Comparison of ENCODE assay signal across 25 cellular contexts in the genomic region with DNA sequence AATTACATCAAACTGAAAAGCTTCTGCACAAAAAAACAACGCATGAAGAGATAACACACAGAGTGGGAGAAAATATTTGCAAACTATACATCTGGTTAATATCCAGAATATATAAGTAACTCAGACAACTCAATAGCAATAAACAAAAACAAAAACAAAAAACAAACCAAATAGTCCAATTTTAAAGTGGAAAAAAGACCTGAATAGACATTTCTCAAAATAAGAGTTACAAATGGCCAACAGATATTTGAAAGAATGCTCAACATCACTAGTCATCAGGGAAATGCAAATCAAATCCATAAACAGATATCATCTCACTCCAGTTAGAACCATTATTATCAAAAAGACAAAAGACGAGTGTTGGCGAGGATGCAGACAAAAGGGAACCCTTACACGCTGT. TPM values are rescaled to one million over a fixed set of nuclear protein-coding genes. Genes with fewer than 3 reads are reported as not detected.
DNase-seq lines count a peak whose midpoint lies in the region; ATAC-seq, FAIRE-seq and TF ChIP-seq lines count a peak whose summit lies in the region.
"Had no signal": no experiment of that assay in that cellular context is flagged by ENCODE, and none has a peak within 500 bp of the region (broad histone marks: within the 10 kb centered on the region; RNA-seq: fewer than 3 reads in every experiment).

No MANE protein-coding gene starts in this region.

- H3K27me3 ChIP-seq in breast epithelium: no peaks in the 10 kb centered on the region
- H3K27me3 ChIP-seq in mammary epithelial cell (ENCODE audit: insufficient read depth, low read length): no peaks in the 10 kb centered on the region
- H3K27me3 ChIP-seq in pancreas: no peaks in the 10 kb centered on the region
- H3K27me3 ChIP-seq: BE2C; BLaER1 treated with 17β-estradiol and CSF1 and Interleukin-3, amounts not matched to agents 10 nM and 100 nM had no signal

- BruUV-seq in MCF 10A (replicated peaks; lab: Mats Ljungman, UMichigan) (no TSS peak), mammary epithelial cell (replicated peaks; lab: Mats Ljungman, UMichigan) (no TSS peak)

- H4K20me1 ChIP-seq in mammary epithelial cell (ENCODE audit: insufficient read depth, low read length): no peaks in the 10 kb centered on the region
- H4K20me1 ChIP-seq: BLaER1 treated with 17β-estradiol and CSF1 and Interleukin-3, amounts not matched to agents 10 nM and 100 nM had no signal

- H2AFZ ChIP-seq in mammary epithelial cell (ENCODE audit: low read depth, low read length): peak overlapping the region; percentile 11

- TF ChIP-seq POLR2A in breast epithelium (IDR thresholded peaks at IDR 0.05): no peak

- no peak overlapping the region for H3K4me3 Mint-ChIP-seq in MCF 10A (ENCODE audit: unreplicated experiment)
- no peak overlapping the region for H3K4me3 Mint-ChIP-seq in activated T-helper 1 cell treated with anti-CD3 and anti-CD28 coated beads, Interleukin-12 subunit alpha, Interleukin-12 subunit beta, Interleukin-2, Interleukin-4 antibody, amounts not matched to agents 30 ng/mL and 10 ng/mL and 1 ng/mL, durations not matched to agents 14 hours and 24 hours and 36 hours
- H3K4me3 Mint-ChIP-seq: CD14-positive monocyte; CD4-positive, alpha-beta T cell; HFFc6 had no signal

- H3K79me2 ChIP-seq in mammary epithelial cell (ENCODE audit: insufficient read depth, low read length): no peaks in the 10 kb centered on the region

- POLR2A ChIA-PET in MCF 10A (lab: Yijun Ruan, JAX): interaction anchor here (0.7 to 1.4 kb wide), 4 partner anchors 9 to 53 kb away, joined by 3 to 9 read pairs (median 6); no protein-coding TSS in a partner anchor
- POLR2A ChIA-PET in RWPE1 (lab: Yijun Ruan, JAX; ENCODE audit: low non-redundant PET): no interaction called here

- H3K27me3 Mint-ChIP-seq in MCF 10A (ENCODE audit: insufficient read depth, unreplicated experiment): no peaks in the 10 kb centered on the region
- no peaks in the 10 kb centered on the region for H3K27me3 Mint-ChIP-seq in activated T-helper 1 cell treated with anti-CD3 and anti-CD28 coated beads, Interleukin-12 subunit alpha, Interleukin-12 subunit beta, Interleukin-2, Interleukin-4 antibody, amounts not matched to agents 30 ng/mL and 10 ng/mL and 1 ng/mL, durations not matched to agents 14 hours and 24 hours and 36 hours (ENCODE audit: insufficient read depth)
- H3K27me3 Mint-ChIP-seq: CD4-positive, alpha-beta T cell; CD8-positive, alpha-beta memory T cell had no signal

- no peaks in the 10 kb centered on the region for H3K36me3 Mint-ChIP-seq in MCF 10A (ENCODE audit: insufficient read depth, unreplicated experiment)
- peaks cover 4% of the 10 kb centered on the region for H3K36me3 Mint-ChIP-seq in activated T-helper 1 cell treated with anti-CD3 and anti-CD28 coated beads, Interleukin-12 subunit alpha, Interleukin-12 subunit beta, Interleukin-2, Interleukin-4 antibody, amounts not matched to agents 30 ng/mL and 10 ng/mL and 1 ng/mL, durations not matched to agents 14 hours and 24 hours and 36 hours (ENCODE audit: low read depth)
- H3K36me3 Mint-ChIP-seq: CD8-positive, alpha-beta memory T cell had no signal

- H3K9me3 Mint-ChIP-seq in MCF 10A (ENCODE audit: unreplicated experiment): no peaks in the 10 kb centered on the region
- no peaks in the 10 kb centered on the region for H3K9me3 Mint-ChIP-seq in activated T-helper 1 cell treated with anti-CD3 and anti-CD28 coated beads, Interleukin-12 subunit alpha, Interleukin-12 subunit beta, Interleukin-2, Interleukin-4 antibody, amounts not matched to agents 30 ng/mL and 10 ng/mL and 1 ng/mL, durations not matched to agents 14 hours and 24 hours and 36 hours
- H3K9me3 Mint-ChIP-seq: CD4-positive, alpha-beta T cell; CD8-positive, alpha-beta memory T cell; HFFc6 had no signal

- TF ChIP-seq CTCF in MCF 10A (IDR thresholded peaks at IDR 0.05; ENCODE audit: unreplicated experiment) (no peak), breast epithelium (IDR thresholded peaks at IDR 0.05) (no peak), RWPE1 (conservative IDR thresholded peaks at IDR 0.05; ENCODE audit: low read depth) (no peak), mammary epithelial cell (conservative IDR thresholded peaks at IDR 0.05 in 1 of 2, IDR thresholded peaks at IDR 0.05 in 1 of 2; ENCODE audit: extremely low read depth in 1 of 2, insufficient read depth in 1 of 2, low read depth in 1 of 2, low read length in 2 of 2) (no peak), pancreas (IDR thresholded peaks at IDR 0.05) (no peak)

- H3K9ac ChIP-seq in mammary epithelial cell (ENCODE audit: insufficient read depth, low read length): no peak overlapping the region
- H3K9ac ChIP-seq: BLaER1 treated with 17β-estradiol and CSF1 and Interleukin-3, amounts not matched to agents 10 nM and 100 nM had no signal

- ATAC-seq in pancreas: no peak
- ATAC-seq: A549 had no signal

- no peak overlapping the region for H3K4me2 ChIP-seq in mammary epithelial cell (ENCODE audit: insufficient read depth, low read depth, low read length)
- H3K4me2 ChIP-seq: A549; BLaER1 treated with 17β-estradiol and CSF1 and Interleukin-3, amounts not matched to agents 10 nM and 100 nM had no signal

- no peaks in the 10 kb centered on the region for H3K36me3 ChIP-seq in breast epithelium
- H3K36me3 ChIP-seq in mammary epithelial cell (ENCODE audit: insufficient read depth, low read length): no peaks in the 10 kb centered on the region
- H3K36me3 ChIP-seq in pancreas: no peaks in the 10 kb centered on the region
- H3K36me3 ChIP-seq: BE2C; BLaER1 treated with 17β-estradiol and CSF1 and Interleukin-3, amounts not matched to agents 10 nM and 100 nM; HAP-1 had no signal

- H3K27ac ChIP-seq in breast epithelium: no peak overlapping the region
- H3K27ac ChIP-seq in RWPE1: peak overlapping the region; percentile 33
- H3K27ac ChIP-seq in mammary epithelial cell (ENCODE audit: insufficient read depth, low read depth, low read length): no peak overlapping the region
- H3K27ac ChIP-seq in pancreas: no peak overlapping the region
- H3K27ac ChIP-seq: BLaER1 treated with 17β-estradiol and CSF1 and Interleukin-3, amounts not matched to agents 10 nM and 100 nM had no signal

- peak overlapping the region; percentile 40 for H3K27ac Mint-ChIP-seq in MCF 10A (ENCODE audit: low read depth, unreplicated experiment)
- no peak overlapping the region for H3K27ac Mint-ChIP-seq in activated T-helper 1 cell treated with anti-CD3 and anti-CD28 coated beads, Interleukin-12 subunit alpha, Interleukin-12 subunit beta, Interleukin-2, Interleukin-4 antibody, amounts not matched to agents 30 ng/mL and 10 ng/mL and 1 ng/mL, durations not matched to agents 14 hours and 24 hours and 36 hours
- H3K27ac Mint-ChIP-seq: CD14-positive monocyte; CD4-positive, alpha-beta T cell; CD8-positive, alpha-beta memory T cell; HFFc6 had no signal

- H3K4me1 ChIP-seq in breast epithelium (peaks cover 0 to 4% of the 10 kb centered on the region in 2 donors), mammary epithelial cell (ENCODE audit: insufficient read depth, low read length) (peaks cover 26% of the 10 kb centered on the region), pancreas (peaks cover 5 to 22% (median 14%) of the 10 kb centered on the region in 3 donors)
- H3K4me1 ChIP-seq: BE2C had no signal

- in situ Hi-C loops in mammary epithelial cell (cut with MboI; ENCODE audit: low sequenced_read_pairs in 2 of 2): loop anchor here in 1 of 2 donors (25.0 kb wide), 1 partner anchor 337 kb away; a partner anchor contains a TSS

- 85% methylated on average over 4 of the region's 4 CpGs for WGBS in mammary epithelial cell (ENCODE audit: low coverage, missing lambda C conversion rate)
- WGBS in pancreas, 2 donors: 91 to 97% methylated on average over 4 of the region's 4 CpGs

- H3K9me3 ChIP-seq in breast epithelium (no peaks in the 10 kb centered on the region), mammary epithelial cell (replicated peaks; ENCODE audit: insufficient read depth, low read length) (no peaks in the 10 kb centered on the region), pancreas (no peaks in the 10 kb centered on the region)
- H3K9me3 ChIP-seq: A549; BE2C; BLaER1 treated with 17β-estradiol and CSF1 and Interleukin-3, amounts not matched to agents 10 nM and 100 nM; HAP-1 had no signal

- H3K4me3 ChIP-seq in breast epithelium (no peak overlapping the region), mammary epithelial cell (replicated peaks in 1 of 3; ENCODE audit: insufficient read depth in 1 of 3, low read depth in 2 of 3, low read length in 3 of 3) (no peak overlapping the region), pancreas (no peak overlapping the region)
- H3K4me3 ChIP-seq: A549; BLaER1 treated with 17β-estradiol and CSF1 and Interleukin-3, amounts not matched to agents 10 nM and 100 nM; HAP-1 had no signal

- intact Hi-C loops in MCF 10A (cut with micrococcal nuclease): loop anchor here (10.0 kb wide), 1 partner anchor 325 kb away; no protein-coding TSS in a partner anchor
- intact Hi-C loops in breast epithelium (cut with DNase I; ENCODE audit: low total_unique reads): loop anchor here (10.0 kb wide), 1 partner anchor 95 kb away; no protein-coding TSS in a partner anchor
- intact Hi-C loops in mammary epithelial cell (cut with micrococcal nuclease): no loop called here
- intact Hi-C loops in activated T-helper 1 cell treated with anti-CD3 and anti-CD28 coated beads, Interleukin-12 subunit alpha, Interleukin-12 subunit beta, Interleukin-2, Interleukin-4 antibody, amounts not matched to agents 30 ng/mL and 10 ng/mL and 1 ng/mL, durations not matched to agents 14 hours and 24 hours and 36 hours (cut with micrococcal nuclease): no loop called here
- intact Hi-C loops in pancreas (cut with DNase I): loop anchor here in 1 of 3 donors (10.0 kb wide), 1 partner anchor 95 kb away; no protein-coding TSS in a partner anchor

- FAIRE-seq in pancreas (lab: Jason Lieb, UNC): no peak
- FAIRE-seq: A549, G401.6, GM12892, H54 had no signal

- H3K4me1 Mint-ChIP-seq in MCF 10A (ENCODE audit: insufficient read depth, unreplicated experiment): peaks cover 18% of the 10 kb centered on the region
- H3K4me1 Mint-ChIP-seq in activated T-helper 1 cell treated with anti-CD3 and anti-CD28 coated beads, Interleukin-12 subunit alpha, Interleukin-12 subunit beta, Interleukin-2, Interleukin-4 antibody, amounts not matched to agents 30 ng/mL and 10 ng/mL and 1 ng/mL, durations not matched to agents 14 hours and 24 hours and 36 hours (ENCODE audit: low read depth): peaks cover 22% of the 10 kb centered on the region

- CTCF ChIA-PET in MCF 10A (lab: Yijun Ruan, JAX): interaction anchor here (1.2 to 5.2 kb wide), 4 partner anchors 8 to 96 kb away, joined by 3 to 68 read pairs (median 6); no protein-coding TSS in a partner anchor
- CTCF ChIA-PET in RWPE1 (lab: Yijun Ruan, JAX): interaction anchor here (0.6 to 1.2 kb wide), 3 partner anchors 9 to 64 kb away, joined by 3 to 5 read pairs (median 3); no protein-coding TSS in a partner anchor
- CTCF ChIA-PET in mammary epithelial cell (lab: Charles Lee; ENCODE audit: low non-redundant PET): no interaction called here

- DNase-seq in MCF 10A (ENCODE audit: unreplicated experiment) (no peak), breast epithelium (ENCODE audit: low spot score in 2 of 2) (no peak), NCI-H526 treated with DMSO at 0.1 percent for 48 hours (lab: John Stamatoyannopoulos, UW) (peak; percentile 4), RWPE1 (ENCODE audit: low spot score) (no peak), mammary epithelial cell (no peak), pancreas (no peak), NCI-H2029 (lab: John Stamatoyannopoulos, UW) (no peak)
- DNase-seq in activated T-helper 1 cell treated with anti-CD3 and anti-CD28 coated beads, Interleukin-12 subunit alpha, Interleukin-12 subunit beta, Interleukin-2, Interleukin-4 antibody, amounts not matched to agents 30 ng/mL and 10 ng/mL and 1 ng/mL, durations not matched to agents 14 hours and 24 hours and 36 hours (ENCODE audit: low spot score): no peak
- DNase-seq: 8988T; ACHN; AML-193; BE2C; CD4-positive, alpha-beta T cell; CD8-positive, alpha-beta memory T cell; DMS153; DND-41; GOT3; HFFc6 had no signal

- dilution Hi-C loops in mammary epithelial cell (cut with HindIII; ENCODE audit: low sequenced_read_pairs): loop anchor here (5.0 kb wide), 1 partner anchor 37 kb away; no protein-coding TSS in a partner anchor

RNA-seq across cellular contexts. Expression of a gene that starts 28.8 kb away (rescaled TPM):
- total RNA-seq in MCF 10A (2022) (141 and 174 TPM in 2 replicates), breast epithelium (10 to 100 TPM; 24.0 to 41.6 (median 40.3) TPM), mammary epithelial cell (10 to 100 TPM; 13.2 to 92.0 TPM), pancreas (10 to 100 TPM in 5 of 6 donors, 1 to 10 TPM in 1; 9.6 to 25.6 (median 17.0) TPM)
- polyA plus RNA-seq in mammary epithelial cell (10.6 TPM), pancreas (10 to 100 TPM in 1 of 2 donors, 1 to 10 TPM in 1; 10.0 to 16.2 TPM)
- polyA minus RNA-seq in mammary epithelial cell: 21.7 TPM
- total RNA-seq in activated T-helper 1 cell treated with anti-CD3 and anti-CD28 coated beads, Interleukin-12 subunit alpha, Interleukin-12 subunit beta, Interleukin-2, Interleukin-4 antibody, amounts not matched to agents 30 ng/mL and 10 ng/mL and 1 ng/mL, durations not matched to agents 14 hours and 24 hours and 36 hours: 120 and 123 TPM in 2 replicates

Comparison
In these comparisons a context has a peak if more than half of its experiments do, and no peak if none do; other contexts are left out.
1. intact Hi-C loops: an anchor here in MCF 10A (10.0 kb wide) and breast epithelium (10.0 kb wide); none called in mammary epithelial cell and activated T-helper 1 cell treated with anti-CD3 and anti-CD28 coated beads, Interleukin-12 subunit alpha, Interleukin-12 subunit beta, Interleukin-2, Interleukin-4 antibody, amounts not matched to agents 30 ng/mL and 10 ng/mL and 1 ng/mL, durations not matched to agents 14 hours and 24 hours and 36 hours.